Comparison of ENCODE assay signal across 27 cellular contexts in the genomic region with DNA sequence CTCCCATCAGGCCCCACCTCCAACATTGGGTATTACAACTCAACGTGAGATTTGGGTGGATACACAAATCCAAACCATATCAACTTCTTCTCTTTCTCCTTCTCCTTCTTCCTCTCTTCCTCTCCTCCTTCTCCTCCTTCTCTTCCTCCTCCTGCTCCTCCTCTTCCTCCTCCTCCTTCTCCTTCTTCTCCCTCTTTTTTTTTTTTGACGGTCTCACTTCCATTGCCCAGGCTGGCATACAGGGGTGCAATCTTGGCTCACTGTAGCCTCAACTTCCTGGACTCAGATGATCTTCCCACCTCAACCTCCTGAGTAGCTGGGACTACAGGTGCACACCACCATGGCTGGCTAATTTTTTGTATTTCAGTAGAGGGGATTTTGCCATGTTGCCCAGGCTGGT.
"Had no signal": no experiment of that assay in that cellular context is flagged by ENCODE, and none has a peak within 500 bp of the region (broad histone marks: within the 10 kb centered on the region; RNA-seq: fewer than 3 reads in every experiment).

No MANE protein-coding gene starts in this region.

- H3K27me3 ChIP-seq: stomach, testis, thyroid gland, tibial artery, tibial nerve, transverse colon, upper lobe of left lung, upper lobe of right lung, uterus, vagina had no signal

- H3K4me1 ChIP-seq: suprapubic skin, testis, thyroid gland, tibial artery, tibial nerve, transverse colon, upper lobe of left lung, upper lobe of right lung, uterus, vagina had no signal

- H3K4me3 ChIP-seq: stomach, suprapubic skin, testis, thoracic aorta, thyroid gland, tibial artery, tibial nerve, transverse colon, upper lobe of left lung, upper lobe of right lung, uterus, vagina had no signal

- H3K36me3 ChIP-seq: stomach, suprapubic skin, thoracic aorta, thyroid gland, tibial artery, tibial nerve, transverse colon, upper lobe of left lung, upper lobe of right lung, uterus, vagina had no signal

- DNase-seq: stimulated activated CD4-positive, alpha-beta T cell treated with anti-CD3 and anti-CD28 coated beads, Interleukin-2, amount 100 ng/mL, for 48 hours; stimulated activated CD4-positive, alpha-beta T cell treated with anti-CD3 and anti-CD28 coated beads, Interleukin-4, amount 100 ng/mL, for 1 hour; stimulated activated CD4-positive, alpha-beta T cell treated with anti-CD3 and anti-CD28 coated beads, Interleukin-4, amount 100 ng/mL, for 24 hours; stimulated activated CD4-positive, alpha-beta T cell treated with anti-CD3 and anti-CD28 coated beads, Interleukin-4, amount 100 ng/mL, for 4 hours; stimulated activated CD8-positive, alpha-beta memory T cell treated with anti-CD3 and anti-CD28 coated beads, Interleukin-4, amount 100 ng/mL, for 48 hours; stimulated activated naive B cell treated with anti-CD40 and anti-IgM and Interleukin-4, amounts not matched to agents 10 μg/mL and 1 μg/mL and 100 μg/mL, for 72 hours; stimulated activated naive CD4-positive, alpha-beta T cell; stimulated activated naive CD4-positive, alpha-beta T cell treated with Interleukin-2 at 50 U/mL for 16 hours; stimulated activated naive CD8-positive, alpha-beta T cell treated with anti-CD3 and anti-CD28 coated beads, Interleukin-15, amount 100 ng/mL, for 72 hours; stimulated activated naive CD8-positive, alpha-beta T cell treated with anti-CD3 and anti-CD28 coated beads, Interleukin-15, Interleukin-2, amounts not matched to agents 100 U/mL and 50 U/mL, for 24 hours; stomach; substantia nigra; testis; thyroid gland; tibial artery; transverse colon; trophoblast cell; upper lobe of left lung; upper lobe of right lung; uterus had no signal

- H3K27ac ChIP-seq: stomach, suprapubic skin, testis, thoracic aorta, thyroid gland, tibial artery, tibial nerve, transverse colon, upper lobe of left lung, upper lobe of right lung, uterus, vagina had no signal

- FAIRE-seq: urothelium cell line had no signal

- ATAC-seq: stimulated activated effector memory CD8-positive, alpha-beta T cell treated with anti-CD3 and anti-CD28 coated beads, Interleukin-12 subunit alpha, Interleukin-12 subunit beta, amount 100 ng/mL, for 72 hours; stimulated activated memory B cell treated with anti-CD40 and anti-IgM and Interleukin-4, amounts not matched to agents 10 μg/mL and 1 μg/mL and 100 μg/mL, for 72 hours; stimulated activated naive B cell treated with anti-CD40 and anti-IgM and Interleukin-4, amounts not matched to agents 10 μg/mL and 1 μg/mL and 100 μg/mL, for 72 hours; stimulated activated naive CD8-positive, alpha-beta T cell treated with anti-CD3 and anti-CD28 coated beads, Interleukin-15, amount 100 ng/mL, for 72 hours; stimulated activated naive CD8-positive, alpha-beta T cell treated with anti-CD3 and anti-CD28 coated beads, Interleukin-15, Interleukin-2, amounts not matched to agents 100 U/mL and 50 U/mL, for 24 hours; upper lobe of right lung had no signal

- H3K9me3 ChIP-seq: stomach, suprapubic skin, testis, thoracic aorta, thyroid gland, tibial artery, tibial nerve, transverse colon, upper lobe of left lung, upper lobe of right lung, uterus, vagina had no signal
